8 cellular contexts compared by ENCODE assay signal in the genomic region with DNA sequence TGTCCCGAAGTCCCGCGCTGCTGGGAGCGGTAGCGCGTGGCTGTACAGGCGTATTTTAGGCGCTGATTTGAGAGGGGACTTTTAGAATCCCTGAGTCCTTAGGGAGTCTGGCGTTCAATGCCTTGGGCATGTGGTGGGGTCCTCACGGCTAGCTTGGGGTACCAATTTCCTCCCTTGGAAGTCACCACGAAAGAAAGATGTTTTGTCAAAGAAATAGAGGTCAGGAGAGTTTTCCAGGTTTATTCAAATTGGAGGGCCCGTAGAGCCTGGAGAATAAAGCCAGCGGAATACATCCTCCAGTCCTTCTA.
A peak's percentile ranks its signal among the peaks of the same experiment; 100 is the strongest.
DNase-seq lines count a peak whose midpoint lies in the region; ATAC-seq and TF ChIP-seq lines count a peak whose summit lies in the region.

No MANE protein-coding gene starts in this region.

- H3K27me3 ChIP-seq in esophagus (ENCODE audit: control insufficient read depth in 1 of 2, insufficient read depth in 2 of 2, low read length in 2 of 2) (no peaks in the 10 kb centered on the region), psoas muscle (ENCODE audit: insufficient read depth in 3 of 3, low read length in 2 of 3) (no peaks in the 10 kb centered on the region)

- H3K79me2 ChIP-seq in OCI-LY7 (ENCODE audit: insufficient read depth, low read depth, low read length), result no peaks in the 10 kb centered on the region

- H3K27ac ChIP-seq in OCI-LY7 (ENCODE audit: low read depth, low read length, poor library complexity, severe bottlenecking), result peak overlapping the region; percentile 58
- H3K27ac ChIP-seq in esophagus (ENCODE audit: low read depth in 2 of 2, low read length in 1 of 2), result peak overlapping the region; percentile 99 to 100
- H3K27ac ChIP-seq in psoas muscle, result peak overlapping the region; percentile 99

- no TSS peak for BruUV-seq in OCI-LY7 (replicated peaks; lab: Mats Ljungman, UMichigan)

- 3 to 7% methylated on average over 13 of the region's 13 CpGs for WGBS in esophagus, 2 donors
- 2 to 3% (median 3%) methylated on average over 13 of the region's 13 CpGs for WGBS in psoas muscle, 3 donors

- POLR2A ChIA-PET in OCI-LY7 (lab: Charles Lee), result interaction anchor here (1.2 to 1.7 kb wide), 2 partner anchors 64 to 170 kb away, joined by 3 read pairs; a partner anchor contains a TSS

- CTCF ChIA-PET in OCI-LY7 (lab: Charles Lee; ENCODE audit: unreplicated experiment), result no interaction called here

- no peak for ATAC-seq in psoas muscle

- H3K9me2 ChIP-seq in OCI-LY7 (ENCODE audit: insufficient read depth, low read length), result no peaks in the 10 kb centered on the region

- H2AFZ ChIP-seq in OCI-LY7 (ENCODE audit: low read length), result peak overlapping the region; percentile 81

- TF ChIP-seq CTCF in GM12864 (IDR thresholded peaks at IDR 0.05; ENCODE audit: low read depth, low read length, missing control alignments) (no peak), OCI-LY7 (conservative IDR thresholded peaks at IDR 0.05; ENCODE audit: low read length) (no peak), psoas muscle (IDR thresholded peaks at IDR 0.05) (peak; percentile 6), GM20000 (IDR thresholded peaks at IDR 0.05; ENCODE audit: extremely low read depth, missing control alignments) (no peak)

- DNase-seq in GM12864 (ENCODE audit: low read depth) (peak; percentile 27), OCI-LY7 (ENCODE audit: low spot score) (no peak), psoas muscle (no peak), GM20000 (ENCODE audit: low spot score) (no peak), iPS-NIHi7 (ENCODE audit: extremely low spot score) (no peak), COR-L47 (lab: John Stamatoyannopoulos, UW) (no peak), activated gamma-delta T cell (lab: John Stamatoyannopoulos, UW) (no peak)

- intact Hi-C loops in OCI-LY7 (cut with micrococcal nuclease; ENCODE audit: unreplicated experiment), result loop anchor here (1.0 to 2.0 kb wide), 3 partner anchors 63 to 355 kb away; a partner anchor contains a TSS
- intact Hi-C loops in psoas muscle (cut with DNase I), result loop anchor here (5.0 kb wide), 3 partner anchors 65 to 355 kb away; a partner anchor contains a TSS

- H3K36me3 ChIP-seq in OCI-LY7 (ENCODE audit: insufficient read depth, low read length) (no peaks in the 10 kb centered on the region), esophagus (ENCODE audit: control insufficient read depth in 2 of 2, insufficient read depth in 2 of 2, low read length in 1 of 2) (no peaks in the 10 kb centered on the region), psoas muscle (ENCODE audit: insufficient read depth in 1 of 2, low read depth in 1 of 2) (peaks cover 0 to under 1% of the 10 kb centered on the region in 2 donors)

- H3K4me2 ChIP-seq in OCI-LY7 (ENCODE audit: low read length), result peak overlapping the region; percentile 82

- H3K9me3 ChIP-seq in OCI-LY7 (ENCODE audit: low read length) (peaks cover 13% of the 10 kb centered on the region; the same call in 1 of the 2 replicates), esophagus (ENCODE audit: control insufficient read depth in 2 of 2, insufficient read depth in 1 of 2, low read depth in 1 of 2, low read length in 1 of 2) (no peaks in the 10 kb centered on the region), psoas muscle (no peaks in the 10 kb centered on the region)

- no peaks in the 10 kb centered on the region for H4K20me1 ChIP-seq in OCI-LY7 (ENCODE audit: insufficient read depth, low read length)

- peak overlapping the region; percentile 80 for H3K4me3 ChIP-seq in GM12864 (ENCODE audit: low read depth, low read length)
- H3K4me3 ChIP-seq in OCI-LY7 (ENCODE audit: low read depth, low read length, poor library complexity, severe bottlenecking), result peak overlapping the region; percentile 87
- peak overlapping the region; percentile 78 to 97 for H3K4me3 ChIP-seq in esophagus (ENCODE audit: low read depth in 1 of 2, low read length in 2 of 2)
- H3K4me3 ChIP-seq in psoas muscle, result peak overlapping the region; percentile 95

- H3K4me1 ChIP-seq in OCI-LY7 (ENCODE audit: insufficient read depth, low read length, poor library complexity, severe bottlenecking) (peaks cover 17% of the 10 kb centered on the region), esophagus (ENCODE audit: control insufficient read depth in 2 of 2, insufficient read depth in 2 of 2, low read length in 1 of 2) (no peaks in the 10 kb centered on the region), psoas muscle (peaks cover 16% of the 10 kb centered on the region)
